Comparison of ENCODE assay signal across 18 cellular contexts in genomic region chr2:20985061-20985460, GRCh38. TPM values are rescaled to one million over a fixed set of nuclear protein-coding genes. Genes with fewer than 3 reads are reported as not detected.
"Had no signal": no experiment of that assay in that cellular context is flagged by ENCODE, and none has a peak within 500 bp of the region (broad histone marks: within the 10 kb centered on the region; RNA-seq: fewer than 3 reads in every experiment).

No MANE protein-coding gene starts in this region.

- H3K9me3 Mint-ChIP-seq: activated CD4-positive, alpha-beta memory T cell treated with anti-CD3 and anti-CD28 coated beads, Interleukin-2, amount 10 ng/mL, durations not matched to agents 7 days and 5 days; activated naive CD4-positive, alpha-beta T cell treated with anti-CD3 and anti-CD28 coated beads, Interleukin-2, amount 10 ng/mL, durations not matched to agents 7 days and 5 days; activated T-cell treated with anti-CD3 and anti-CD28 coated beads, Interleukin-2, amount 50 U/mL, for 24 hours; nephron had no signal

- H3K79me2 ChIP-seq: hepatocyte had no signal

- H2AFZ ChIP-seq: hepatocyte had no signal

- H3K27me3 Mint-ChIP-seq: activated CD4-positive, alpha-beta memory T cell treated with anti-CD3 and anti-CD28 coated beads, Interleukin-2, amount 10 ng/mL, durations not matched to agents 7 days and 5 days had no signal

- ATAC-seq: psoas muscle, upper lobe of right lung had no signal

- H3K27ac Mint-ChIP-seq: activated CD4-positive, alpha-beta memory T cell treated with anti-CD3 and anti-CD28 coated beads, Interleukin-2, amount 10 ng/mL, durations not matched to agents 7 days and 5 days; activated naive CD4-positive, alpha-beta T cell treated with anti-CD3 and anti-CD28 coated beads, Interleukin-2, amount 10 ng/mL, durations not matched to agents 7 days and 5 days; activated T-cell treated with anti-CD3 and anti-CD28 coated beads, Interleukin-2, amount 50 U/mL, for 24 hours; nephron had no signal

- H3K27me3 ChIP-seq: cardiac muscle cell, hepatocyte, upper lobe of right lung had no signal

- H3K4me2 ChIP-seq: hepatocyte had no signal

- FAIRE-seq: colon had no signal

- H3K4me3 ChIP-seq: cardiac muscle cell, hepatocyte, psoas muscle, upper lobe of right lung had no signal

- H3K4me1 ChIP-seq: upper lobe of right lung had no signal

- H3K27ac ChIP-seq: cardiac muscle cell, hepatocyte, psoas muscle, upper lobe of right lung, WERI-Rb-1 had no signal

- H3K4me3 Mint-ChIP-seq: activated CD4-positive, alpha-beta memory T cell treated with anti-CD3 and anti-CD28 coated beads, Interleukin-2, amount 10 ng/mL, durations not matched to agents 7 days and 5 days; activated naive CD4-positive, alpha-beta T cell treated with anti-CD3 and anti-CD28 coated beads, Interleukin-2, amount 10 ng/mL, durations not matched to agents 7 days and 5 days; activated T-cell treated with anti-CD3 and anti-CD28 coated beads, Interleukin-2, amount 50 U/mL, for 24 hours; nephron had no signal

- H3K4me1 Mint-ChIP-seq: activated CD4-positive, alpha-beta memory T cell treated with anti-CD3 and anti-CD28 coated beads, Interleukin-2, amount 10 ng/mL, durations not matched to agents 7 days and 5 days; activated naive CD4-positive, alpha-beta T cell treated with anti-CD3 and anti-CD28 coated beads, Interleukin-2, amount 10 ng/mL, durations not matched to agents 7 days and 5 days had no signal

- DNase-seq: activated CD4-positive, alpha-beta memory T cell treated with anti-CD3 and anti-CD28 coated beads, Interleukin-2, amount 10 ng/mL, durations not matched to agents 7 days and 5 days; activated CD4-positive, alpha-beta T cell treated with anti-CD3 and anti-CD28 coated beads for 4 hours; activated naive CD4-positive, alpha-beta T cell treated with anti-CD3 and anti-CD28 coated beads, Interleukin-2, amount 10 ng/mL, durations not matched to agents 7 days and 5 days; activated T-cell treated with anti-CD3 and anti-CD28 coated beads, Interleukin-2, amount 50 U/mL, for 24 hours; erythroblast; kidney glomerular epithelial cell; mesenchymal stem cell; psoas muscle; stimulated activated CD4-positive, alpha-beta T cell treated with anti-CD3 and anti-CD28 coated beads, Interleukin-2, amount 100 ng/mL, for 48 hours; stimulated activated naive CD4-positive, alpha-beta T cell; substantia nigra; upper lobe of right lung; WERI-Rb-1 had no signal

- H3K9me3 ChIP-seq: psoas muscle, upper lobe of right lung had no signal

- H3K36me3 Mint-ChIP-seq: activated naive CD4-positive, alpha-beta T cell treated with anti-CD3 and anti-CD28 coated beads, Interleukin-2, amount 10 ng/mL, durations not matched to agents 7 days and 5 days had no signal

- H3K36me3 ChIP-seq: cardiac muscle cell, upper lobe of right lung, WERI-Rb-1 had no signal

RNA-seq across cellular contexts. Expression of gene APOB, which starts 58.8 kb away (rescaled TPM):
- total RNA-seq: activated CD4-positive, alpha-beta memory T cell treated with anti-CD3 and anti-CD28 coated beads, Interleukin-2, amount 10 ng/mL, durations not matched to agents 7 days and 5 days; T-helper 1 cell treated with Interleukin-12 subunit alpha and Interleukin-12 subunit beta and Interleukin-4 antibody, amounts not matched to agents 30 ng/mL and 1 ng/mL, for 36 hours had no signal
